In the genomic region with DNA sequence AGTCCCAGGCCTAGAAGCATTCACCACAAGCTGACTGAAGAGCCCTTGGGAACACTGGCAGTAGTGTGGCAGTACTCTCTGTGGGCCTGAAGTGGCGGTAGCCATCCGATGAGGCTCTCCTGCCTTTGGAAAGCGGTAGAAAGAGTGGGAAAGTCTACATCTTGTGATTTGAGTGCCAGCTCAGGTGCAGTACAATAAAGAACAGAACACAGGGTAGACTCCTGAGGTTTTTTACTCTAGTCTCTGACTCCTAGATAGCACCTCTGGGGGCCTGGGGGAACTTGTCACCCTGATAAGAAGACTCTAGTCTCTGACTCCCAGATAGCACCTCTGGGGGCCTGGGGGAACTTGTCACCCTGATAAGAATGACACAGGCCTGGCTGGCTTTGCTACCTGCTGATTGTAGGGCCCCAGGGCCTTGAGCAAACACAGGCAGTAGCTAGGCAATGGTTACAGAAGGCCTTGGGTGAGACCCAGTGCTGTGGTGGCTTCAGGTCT, we compare ENCODE assay signal across 30 cellular contexts. TPM values are rescaled to one million over a fixed set of nuclear protein-coding genes. Genes with fewer than 3 reads are reported as not detected.
"Had no signal": no experiment of that assay in that cellular context is flagged by ENCODE, and none has a peak within 500 bp of the region (broad histone marks: within the 10 kb centered on the region; RNA-seq: fewer than 3 reads in every experiment).

No MANE protein-coding gene starts in this region.

- H3K9ac ChIP-seq: neural progenitor cell had no signal

- H3K4me3 Mint-ChIP-seq: activated B cell treated with CpG ODN at 0.5 μM for 24 hours; activated CD4-positive, alpha-beta memory T cell treated with anti-CD3 and anti-CD28 coated beads, Interleukin-2, amount 10 ng/mL, durations not matched to agents 7 days and 5 days; activated naive CD8-positive, alpha-beta T cell treated with anti-CD3 and anti-CD28 coated beads for 36 hours; activated T-helper 17 cell treated with anti-CD3 and anti-CD28 coated beads, Interleukin-2, amount 50 U/mL, for 72 hours; endodermal cell; memory B cell; naive B cell; neural progenitor cell had no signal

- H3K27ac ChIP-seq: colonic mucosa, epithelial cell of prostate, foreskin keratinocyte, left ventricle myocardium inferior, neural progenitor cell, prostate gland, transverse colon, vagina had no signal

- H3K36me3 Mint-ChIP-seq: activated naive CD8-positive, alpha-beta T cell treated with anti-CD3 and anti-CD28 coated beads for 36 hours; memory B cell; naive B cell; neural progenitor cell had no signal

- H3K27ac Mint-ChIP-seq: activated B cell treated with CpG ODN at 0.5 μM for 24 hours; activated CD4-positive, alpha-beta memory T cell treated with anti-CD3 and anti-CD28 coated beads, Interleukin-2, amount 10 ng/mL, durations not matched to agents 7 days and 5 days; activated naive CD8-positive, alpha-beta T cell treated with anti-CD3 and anti-CD28 coated beads for 36 hours; activated T-helper 17 cell treated with anti-CD3 and anti-CD28 coated beads, Interleukin-2, amount 50 U/mL, for 72 hours; endodermal cell; memory B cell; neural progenitor cell had no signal

- H3K4me1 Mint-ChIP-seq: activated B cell treated with CpG ODN at 0.5 μM for 24 hours; activated CD4-positive, alpha-beta memory T cell treated with anti-CD3 and anti-CD28 coated beads, Interleukin-2, amount 10 ng/mL, durations not matched to agents 7 days and 5 days; activated naive CD8-positive, alpha-beta T cell treated with anti-CD3 and anti-CD28 coated beads for 36 hours; activated T-helper 17 cell treated with anti-CD3 and anti-CD28 coated beads, Interleukin-2, amount 50 U/mL, for 72 hours; memory B cell; naive B cell had no signal

- H3K27me3 ChIP-seq: colonic mucosa, foreskin keratinocyte, neural progenitor cell, transverse colon, vagina had no signal

- H3K4me1 ChIP-seq: colonic mucosa, left ventricle myocardium inferior, prostate gland, transverse colon, vagina had no signal

- DNase-seq: activated B cell treated with CpG ODN at 0.5 μM for 24 hours; activated CD4-positive, alpha-beta memory T cell treated with anti-CD3 and anti-CD28 coated beads, Interleukin-2, amount 10 ng/mL, durations not matched to agents 7 days and 5 days; activated CD4-positive, alpha-beta T cell treated with anti-CD3 and anti-CD28 coated beads for 4 hours; activated naive CD4-positive, alpha-beta T cell; activated naive CD8-positive, alpha-beta T cell treated with anti-CD3 and anti-CD28 coated beads for 36 hours; activated T-cell treated with anti-CD3 and anti-CD28 coated beads, Interleukin-2, amount 50 U/mL, for 1 hour; amniotic stem cell; central memory CD4-positive, alpha-beta T cell; colonic mucosa; endodermal cell; hypothalamus; left ventricle myocardium inferior; mucosa of descending colon; naive B cell; right cardiac atrium; stimulated activated CD4-positive, alpha-beta T cell treated with anti-CD3 and anti-CD28 coated beads, Interleukin-2, amount 100 ng/mL, for 24 hours; stimulated activated naive CD8-positive, alpha-beta T cell treated with anti-CD3 and anti-CD28 coated beads, Interleukin-15, Interleukin-2, amounts not matched to agents 100 U/mL and 50 U/mL, for 24 hours; transverse colon had no signal

- H3K4me3 ChIP-seq: colonic mucosa, left ventricle myocardium inferior, mucosa of descending colon, neural progenitor cell, prostate gland, transverse colon, vagina had no signal

- ATAC-seq: activated T-helper 17 cell treated with anti-CD3 and anti-CD28 coated beads, Interleukin-2, amount 50 U/mL, for 72 hours; foreskin keratinocyte; mucosa of descending colon; right cardiac atrium; stimulated activated naive CD8-positive, alpha-beta T cell treated with anti-CD3 and anti-CD28 coated beads, Interleukin-15, Interleukin-2, amounts not matched to agents 100 U/mL and 50 U/mL, for 24 hours had no signal

- H3K4me2 ChIP-seq: neural progenitor cell had no signal

- H3K9me3 Mint-ChIP-seq: activated B cell treated with CpG ODN at 0.5 μM for 24 hours; activated naive CD8-positive, alpha-beta T cell treated with anti-CD3 and anti-CD28 coated beads for 36 hours; activated T-helper 17 cell treated with anti-CD3 and anti-CD28 coated beads, Interleukin-2, amount 50 U/mL, for 72 hours; memory B cell had no signal

- H3K36me3 ChIP-seq: colonic mucosa, left ventricle myocardium inferior, neural progenitor cell, prostate gland, transverse colon, vagina had no signal

- H3K9me3 ChIP-seq: colonic mucosa, mucosa of descending colon, prostate gland, vagina had no signal

- H2AFZ ChIP-seq: neural progenitor cell had no signal

RNA-seq across cellular contexts. Expression of gene IL20, which starts 18.0 kb away (rescaled TPM):
- total RNA-seq: activated B cell treated with CpG ODN at 0.5 μM for 24 hours; activated CD4-positive, alpha-beta memory T cell treated with anti-CD3 and anti-CD28 coated beads, Interleukin-2, amount 10 ng/mL, durations not matched to agents 7 days and 5 days; activated naive CD8-positive, alpha-beta T cell treated with anti-CD3 and anti-CD28 coated beads for 36 hours; activated T-helper 17 cell treated with anti-CD3 and anti-CD28 coated beads, Interleukin-2, amount 50 U/mL, for 72 hours; colonic mucosa; endodermal cell; fibroblast of lung; kidney epithelial cell; left ventricle myocardium inferior; mucosa of descending colon; osteoblast; prostate gland; right cardiac atrium; skeletal muscle tissue; T-helper 1 cell treated with Interleukin-12 subunit alpha and Interleukin-12 subunit beta and Interleukin-4 antibody, amounts not matched to agents 30 ng/mL and 1 ng/mL, for 36 hours; transverse colon; vagina had no signal
- polyA plus RNA-seq: fibroblast of lung, right cardiac atrium had no signal

RNA-seq across cellular contexts. Expression of gene IL24, which starts 49.9 kb away (rescaled TPM):
- total RNA-seq: activated B cell treated with CpG ODN at 0.5 μM for 24 hours; activated CD4-positive, alpha-beta memory T cell treated with anti-CD3 and anti-CD28 coated beads, Interleukin-2, amount 10 ng/mL, durations not matched to agents 7 days and 5 days; colonic mucosa; endodermal cell; left ventricle myocardium inferior; mucosa of descending colon; osteoblast; prostate gland; right cardiac atrium; skeletal muscle tissue; transverse colon had no signal
- polyA plus RNA-seq: right cardiac atrium had no signal
